Comparison of ENCODE assay signal across 2 cellular contexts in the genomic region with DNA sequence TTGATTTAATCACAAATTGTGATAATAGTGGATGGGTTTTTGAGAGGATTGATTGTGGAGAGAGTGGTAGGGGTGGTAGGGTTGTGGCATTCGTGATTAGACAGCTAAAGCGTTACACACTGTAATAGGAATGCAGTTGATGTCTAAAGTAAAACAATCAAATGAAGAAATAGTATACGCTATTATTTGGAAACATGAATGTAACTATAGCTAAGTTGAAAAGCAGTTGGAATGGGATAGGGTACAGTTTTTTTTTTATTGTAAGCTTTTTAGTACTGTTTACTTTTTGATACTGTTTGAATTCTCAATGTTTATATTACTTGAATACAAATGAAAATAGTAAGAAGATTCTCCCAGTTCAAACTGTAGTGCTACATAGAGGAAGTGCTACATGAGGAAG.
A peak's percentile ranks its signal among the peaks of the same experiment; 100 is the strongest.
TF ChIP-seq lines count a peak whose summit lies in the region.

No MANE protein-coding gene starts in this region.

TF ChIP-seq in IMR-90, 13 proteins besides CTCF, POLR2A, EP300 and RAD21 (continued from another document):
- TF ChIP-seq CEBPB (IDR thresholded peaks at IDR 0.05; ENCODE audit: low read depth, low read length), result 0 out of 2 replicates have a peak, but pooled peaks have one; percentile 24
TF ChIP-seq in IMR-90: peak in this region for 1.

TF ChIP-seq in WTC11, 78 proteins besides CTCF, POLR2A, EP300 and RAD21 (continued from another document):
- TF ChIP-seq, protein P1, sequence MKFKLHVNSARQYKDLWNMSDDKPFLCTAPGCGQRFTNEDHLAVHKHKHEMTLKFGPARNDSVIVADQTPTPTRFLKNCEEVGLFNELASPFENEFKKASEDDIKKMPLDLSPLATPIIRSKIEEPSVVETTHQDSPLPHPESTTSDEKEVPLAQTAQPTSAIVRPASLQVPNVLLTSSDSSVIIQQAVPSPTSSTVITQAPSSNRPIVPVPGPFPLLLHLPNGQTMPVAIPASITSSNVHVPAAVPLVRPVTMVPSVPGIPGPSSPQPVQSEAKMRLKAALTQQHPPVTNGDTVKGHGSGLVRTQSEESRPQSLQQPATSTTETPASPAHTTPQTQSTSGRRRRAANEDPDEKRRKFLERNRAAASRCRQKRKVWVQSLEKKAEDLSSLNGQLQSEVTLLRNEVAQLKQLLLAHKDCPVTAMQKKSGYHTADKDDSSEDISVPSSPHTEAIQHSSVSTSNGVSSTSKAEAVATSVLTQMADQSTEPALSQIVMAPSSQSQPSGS (CRISPR knock-in tag; IDR thresholded peaks at IDR 0.05; ENCODE audit: borderline replicate concordance, low read depth), result no peak
- TF ChIP-seq, protein P2, sequence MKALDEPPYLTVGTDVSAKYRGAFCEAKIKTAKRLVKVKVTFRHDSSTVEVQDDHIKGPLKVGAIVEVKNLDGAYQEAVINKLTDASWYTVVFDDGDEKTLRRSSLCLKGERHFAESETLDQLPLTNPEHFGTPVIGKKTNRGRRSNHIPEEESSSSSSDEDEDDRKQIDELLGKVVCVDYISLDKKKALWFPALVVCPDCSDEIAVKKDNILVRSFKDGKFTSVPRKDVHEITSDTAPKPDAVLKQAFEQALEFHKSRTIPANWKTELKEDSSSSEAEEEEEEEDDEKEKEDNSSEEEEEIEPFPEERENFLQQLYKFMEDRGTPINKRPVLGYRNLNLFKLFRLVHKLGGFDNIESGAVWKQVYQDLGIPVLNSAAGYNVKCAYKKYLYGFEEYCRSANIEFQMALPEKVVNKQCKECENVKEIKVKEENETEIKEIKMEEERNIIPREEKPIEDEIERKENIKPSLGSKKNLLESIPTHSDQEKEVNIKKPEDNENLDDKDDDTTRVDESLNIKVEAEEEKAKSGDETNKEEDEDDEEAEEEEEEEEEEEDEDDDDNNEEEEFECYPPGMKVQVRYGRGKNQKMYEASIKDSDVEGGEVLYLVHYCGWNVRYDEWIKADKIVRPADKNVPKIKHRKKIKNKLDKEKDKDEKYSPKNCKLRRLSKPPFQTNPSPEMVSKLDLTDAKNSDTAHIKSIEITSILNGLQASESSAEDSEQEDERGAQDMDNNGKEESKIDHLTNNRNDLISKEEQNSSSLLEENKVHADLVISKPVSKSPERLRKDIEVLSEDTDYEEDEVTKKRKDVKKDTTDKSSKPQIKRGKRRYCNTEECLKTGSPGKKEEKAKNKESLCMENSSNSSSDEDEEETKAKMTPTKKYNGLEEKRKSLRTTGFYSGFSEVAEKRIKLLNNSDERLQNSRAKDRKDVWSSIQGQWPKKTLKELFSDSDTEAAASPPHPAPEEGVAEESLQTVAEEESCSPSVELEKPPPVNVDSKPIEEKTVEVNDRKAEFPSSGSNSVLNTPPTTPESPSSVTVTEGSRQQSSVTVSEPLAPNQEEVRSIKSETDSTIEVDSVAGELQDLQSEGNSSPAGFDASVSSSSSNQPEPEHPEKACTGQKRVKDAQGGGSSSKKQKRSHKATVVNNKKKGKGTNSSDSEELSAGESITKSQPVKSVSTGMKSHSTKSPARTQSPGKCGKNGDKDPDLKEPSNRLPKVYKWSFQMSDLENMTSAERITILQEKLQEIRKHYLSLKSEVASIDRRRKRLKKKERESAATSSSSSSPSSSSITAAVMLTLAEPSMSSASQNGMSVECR (CRISPR knock-in tag; IDR thresholded peaks at IDR 0.05; ENCODE audit: borderline replicate concordance), result no peak
- TF ChIP-seq ATF1 (CRISPR knock-in tag; IDR thresholded peaks at IDR 0.05), result no peak
- TF ChIP-seq RELA (CRISPR knock-in tag; IDR thresholded peaks at IDR 0.05; ENCODE audit: borderline replicate concordance), result no peak
- TF ChIP-seq SMAD4 (CRISPR knock-in tag; IDR thresholded peaks at IDR 0.05), result no peak
- TF ChIP-seq ETV6 (CRISPR knock-in tag; IDR thresholded peaks at IDR 0.05), result no peak
- no peak for TF ChIP-seq MYBL2 (CRISPR knock-in tag; IDR thresholded peaks at IDR 0.05)
- TF ChIP-seq, protein P3, sequence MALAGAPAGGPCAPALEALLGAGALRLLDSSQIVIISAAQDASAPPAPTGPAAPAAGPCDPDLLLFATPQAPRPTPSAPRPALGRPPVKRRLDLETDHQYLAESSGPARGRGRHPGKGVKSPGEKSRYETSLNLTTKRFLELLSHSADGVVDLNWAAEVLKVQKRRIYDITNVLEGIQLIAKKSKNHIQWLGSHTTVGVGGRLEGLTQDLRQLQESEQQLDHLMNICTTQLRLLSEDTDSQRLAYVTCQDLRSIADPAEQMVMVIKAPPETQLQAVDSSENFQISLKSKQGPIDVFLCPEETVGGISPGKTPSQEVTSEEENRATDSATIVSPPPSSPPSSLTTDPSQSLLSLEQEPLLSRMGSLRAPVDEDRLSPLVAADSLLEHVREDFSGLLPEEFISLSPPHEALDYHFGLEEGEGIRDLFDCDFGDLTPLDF (CRISPR knock-in tag; IDR thresholded peaks at IDR 0.05), result no peak
- TF ChIP-seq, protein P4, sequence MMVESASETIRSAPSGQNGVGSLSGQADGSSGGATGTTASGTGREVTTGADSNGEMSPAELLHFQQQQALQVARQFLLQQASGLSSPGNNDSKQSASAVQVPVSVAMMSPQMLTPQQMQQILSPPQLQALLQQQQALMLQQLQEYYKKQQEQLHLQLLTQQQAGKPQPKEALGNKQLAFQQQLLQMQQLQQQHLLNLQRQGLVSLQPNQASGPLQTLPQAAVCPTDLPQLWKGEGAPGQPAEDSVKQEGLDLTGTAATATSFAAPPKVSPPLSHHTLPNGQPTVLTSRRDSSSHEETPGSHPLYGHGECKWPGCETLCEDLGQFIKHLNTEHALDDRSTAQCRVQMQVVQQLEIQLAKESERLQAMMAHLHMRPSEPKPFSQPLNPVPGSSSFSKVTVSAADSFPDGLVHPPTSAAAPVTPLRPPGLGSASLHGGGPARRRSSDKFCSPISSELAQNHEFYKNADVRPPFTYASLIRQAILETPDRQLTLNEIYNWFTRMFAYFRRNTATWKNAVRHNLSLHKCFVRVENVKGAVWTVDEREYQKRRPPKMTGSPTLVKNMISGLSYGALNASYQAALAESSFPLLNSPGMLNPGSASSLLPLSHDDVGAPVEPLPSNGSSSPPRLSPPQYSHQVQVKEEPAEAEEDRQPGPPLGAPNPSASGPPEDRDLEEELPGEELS (CRISPR knock-in tag; IDR thresholded peaks at IDR 0.05), result no peak
- TF ChIP-seq IRF2 (CRISPR knock-in tag; IDR thresholded peaks at IDR 0.05; ENCODE audit: borderline replicate concordance, low read depth), result no peak
- no peak for TF ChIP-seq SOX15 (CRISPR knock-in tag; IDR thresholded peaks at IDR 0.05)
- no peak for TF ChIP-seq GABPB1 (CRISPR knock-in tag; IDR thresholded peaks at IDR 0.05)
